Comparison of ENCODE assay signal across 1 cellular context in the genomic region with DNA sequence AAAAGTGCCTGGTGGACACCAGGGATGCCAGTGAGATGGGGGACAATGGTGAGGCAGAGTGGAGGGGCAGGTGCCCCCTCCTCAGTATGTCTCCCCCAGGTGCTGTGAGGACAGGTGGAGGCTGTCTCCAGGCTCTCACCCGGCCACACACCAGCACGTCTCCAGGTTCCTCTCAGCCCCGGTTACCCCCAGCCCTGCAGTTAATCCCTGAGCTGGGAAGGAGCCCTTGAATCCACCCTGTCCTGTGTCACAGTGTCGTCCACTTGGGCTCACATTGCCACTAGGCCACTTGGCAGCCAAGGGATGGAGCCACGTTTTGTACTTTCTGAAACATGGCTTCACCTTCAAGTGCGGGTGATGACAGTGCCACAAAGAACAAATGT.
TF ChIP-seq lines count a peak whose summit lies in the region.

No MANE protein-coding gene starts in this region.

TF ChIP-seq in H1, 55 proteins besides CTCF, POLR2A, EP300 and RAD21:
- TF ChIP-seq CHD2 (IDR thresholded peaks at IDR 0.05; ENCODE audit: low read length) (no peak), PHF8 (conservative IDR thresholded peaks at IDR 0.05; ENCODE audit: low read depth, low read length) (no peak)
TF ChIP-seq in H1: peak in this region for 0.
